In the genomic region with DNA sequence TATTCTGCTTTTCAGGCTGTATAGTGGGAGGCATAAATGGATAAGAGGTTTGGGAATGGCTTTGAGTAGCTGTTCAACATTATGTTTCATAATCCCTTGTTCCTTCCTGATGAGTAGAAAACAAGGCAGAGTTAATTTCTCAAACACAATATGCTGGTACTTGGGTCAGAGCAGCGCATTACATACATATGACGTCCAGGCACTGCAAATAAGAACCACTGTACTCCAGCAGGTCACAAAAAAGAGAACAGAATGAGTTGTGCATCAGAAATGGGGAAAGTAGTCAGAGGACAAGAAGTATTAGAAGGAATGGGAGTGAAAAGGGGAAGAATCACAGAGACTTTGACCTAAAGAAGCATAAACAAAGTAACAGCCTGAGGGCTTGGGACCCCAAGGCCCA, we compare ENCODE assay signal across 25 cellular contexts.
"Had no signal": no experiment of that assay in that cellular context is flagged by ENCODE, and none has a peak within 500 bp of the region (broad histone marks: within the 10 kb centered on the region; RNA-seq: fewer than 3 reads in every experiment).

No MANE protein-coding gene starts in this region.

- H3K27ac ChIP-seq: colonic mucosa, esophagus muscularis mucosa, foreskin keratinocyte, prostate gland, sigmoid colon, thoracic aorta, tibial nerve, vagina had no signal

- H3K9me3 Mint-ChIP-seq: dendritic cell treated with granulocyte-macrophage colony-stimulating factor and Interleukin-4, amounts not matched to agents 40 ng/mL and 50 ng/mL, for 4 days; endodermal cell; stimulated activated memory B cell treated with anti-CD40 and anti-IgM and Interleukin-4, amounts not matched to agents 10 μg/mL and 1 μg/mL and 100 μg/mL, for 72 hours had no signal

- H3K27me3 ChIP-seq: colonic mucosa, esophagus muscularis mucosa, foreskin keratinocyte, sigmoid colon, tibial nerve, vagina had no signal

- H3K4me3 ChIP-seq: colonic mucosa, esophagus muscularis mucosa, lung, mucosa of descending colon, prostate gland, sigmoid colon, thoracic aorta, tibial nerve, vagina had no signal

- H3K36me3 ChIP-seq: colonic mucosa, esophagus muscularis mucosa, prostate gland, sigmoid colon, thoracic aorta, tibial nerve, vagina had no signal

- DNase-seq: colonic mucosa; effector CD8-positive, alpha-beta T cell; endodermal cell; foreskin keratinocyte; glutamatergic neuron; left ventricle myocardium superior; mucosa of descending colon; naive B cell; nucleus accumbens; right cardiac atrium; sigmoid colon; stimulated activated CD4-positive, alpha-beta T cell treated with anti-CD3 and anti-CD28 coated beads, Interleukin-2, amount 100 ng/mL, for 24 hours; stimulated activated CD4-positive, alpha-beta T cell treated with anti-CD3 and anti-CD28 coated beads, Interleukin-4, amount 100 ng/mL, for 24 hours had no signal

- H3K4me3 Mint-ChIP-seq: dendritic cell treated with granulocyte-macrophage colony-stimulating factor and Interleukin-4, amounts not matched to agents 40 ng/mL and 50 ng/mL, for 4 days; endodermal cell; memory B cell; mesothelial cell of epicardium; naive B cell; stimulated activated memory B cell treated with anti-CD40 and anti-IgM and Interleukin-4, amounts not matched to agents 10 μg/mL and 1 μg/mL and 100 μg/mL, for 72 hours; stimulated activated naive CD8-positive, alpha-beta T cell treated with anti-CD3 and anti-CD28 coated beads, Interleukin-15, Interleukin-2, amounts not matched to agents 100 ng/mL and 50 ng/mL, for 24 hours had no signal

- ATAC-seq: foreskin keratinocyte; left ventricle myocardium superior; mucosa of descending colon; natural killer cell treated with Interleukin-12 subunit alpha and Interleukin-12 subunit beta and Interleukin-15 and Interleukin-18, amount 100 ng/mL, for 72 hours; right cardiac atrium; stimulated activated memory B cell treated with anti-CD40 and anti-IgM and Interleukin-4, amounts not matched to agents 10 μg/mL and 1 μg/mL and 100 μg/mL, for 72 hours had no signal

- H3K27me3 Mint-ChIP-seq: stimulated activated naive CD8-positive, alpha-beta T cell treated with anti-CD3 and anti-CD28 coated beads, Interleukin-15, Interleukin-2, amounts not matched to agents 100 ng/mL and 50 ng/mL, for 24 hours had no signal

- H3K4me1 ChIP-seq: colonic mucosa, esophagus muscularis mucosa, prostate gland, sigmoid colon, tibial nerve, vagina had no signal

- H3K27ac Mint-ChIP-seq: dendritic cell treated with granulocyte-macrophage colony-stimulating factor and Interleukin-4, amounts not matched to agents 40 ng/mL and 50 ng/mL, for 4 days; endodermal cell; mesothelial cell of epicardium; naive B cell; stimulated activated naive CD8-positive, alpha-beta T cell treated with anti-CD3 and anti-CD28 coated beads, Interleukin-15, Interleukin-2, amounts not matched to agents 100 ng/mL and 50 ng/mL, for 24 hours had no signal

- H3K9me3 ChIP-seq: colonic mucosa, esophagus muscularis mucosa, mucosa of descending colon, prostate gland, sigmoid colon, thoracic aorta, tibial nerve, vagina had no signal

- H3K36me3 Mint-ChIP-seq: memory B cell; mesothelial cell of epicardium; stimulated activated memory B cell treated with anti-CD40 and anti-IgM and Interleukin-4, amounts not matched to agents 10 μg/mL and 1 μg/mL and 100 μg/mL, for 72 hours had no signal
